In the genomic region with DNA sequence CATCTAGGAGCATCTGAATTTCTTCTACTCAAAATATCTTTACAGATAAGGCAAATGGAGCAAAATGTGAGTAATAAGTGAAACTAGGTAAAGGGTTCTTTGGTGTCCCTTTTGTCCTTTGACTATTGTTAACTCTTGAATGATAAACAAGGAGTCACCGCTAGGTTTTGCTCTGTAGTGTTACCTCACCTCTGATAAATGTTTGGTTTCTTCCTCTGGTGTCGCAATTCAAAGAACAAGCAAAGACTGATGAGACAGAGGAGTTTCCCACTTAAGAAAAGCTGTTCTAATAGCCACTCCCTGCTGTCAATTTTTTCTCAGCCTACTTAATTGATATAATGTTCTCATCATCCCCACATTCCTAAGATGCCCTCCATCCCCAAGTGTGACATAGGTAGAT, we compare ENCODE assay signal across 22 cellular contexts.
DNase-seq lines count a peak whose midpoint lies in the region; ATAC-seq, FAIRE-seq and TF ChIP-seq lines count a peak whose summit lies in the region.
"Had no signal": no experiment of that assay in that cellular context is flagged by ENCODE, and none has a peak within 500 bp of the region (broad histone marks: within the 10 kb centered on the region; RNA-seq: fewer than 3 reads in every experiment).

No MANE protein-coding gene starts in this region.

- POLR2A ChIA-PET in H1 (lab: Charles Lee; ENCODE audit: partially characterized antibody) = no interaction called here

- CTCF ChIA-PET in H1 (lab: Charles Lee; ENCODE audit: partially characterized antibody) = no interaction called here

- no peaks in the 10 kb centered on the region for H3K4me1 Mint-ChIP-seq in stimulated activated memory B cell treated with anti-CD40 and anti-IgM and Interleukin-4, amounts not matched to agents 10 μg/mL and 1 μg/mL and 100 μg/mL, for 72 hours
- H3K4me1 Mint-ChIP-seq: CD4-positive, CD25-positive, alpha-beta regulatory T cell had no signal

- no peak overlapping the region for H3K18ac ChIP-seq in H1 (ENCODE audit: extremely low read depth, low read length)

- TF ChIP-seq CTCF in H1 (IDR thresholded peaks at IDR 0.05; ENCODE audit: control extremely low read depth in 1 of 3, insufficient read depth in 1 of 3, low read depth in 1 of 3, low read length in 3 of 3) = no peak
- TF ChIP-seq CTCF in smooth muscle cell (IDR thresholded peaks at IDR 0.05; ENCODE audit: borderline replicate concordance, insufficient read depth, poor library complexity, severe bottlenecking) = no peak
- no peak for TF ChIP-seq CTCF in dorsolateral prefrontal cortex (IDR thresholded peaks at IDR 0.05 in 54 of 56, conservative IDR thresholded peaks at IDR 0.05 in 2 of 56; ENCODE audit: low read depth in 1 of 56, partially characterized antibody in 56 of 56)

- no peaks in the 10 kb centered on the region for H3K27me3 Mint-ChIP-seq in stimulated activated memory B cell treated with anti-CD40 and anti-IgM and Interleukin-4, amounts not matched to agents 10 μg/mL and 1 μg/mL and 100 μg/mL, for 72 hours
- H3K27me3 Mint-ChIP-seq: CD4-positive, CD25-positive, alpha-beta regulatory T cell had no signal

- no peak for ATAC-seq in stimulated activated memory B cell treated with anti-CD40 and anti-IgM and Interleukin-4, amounts not matched to agents 10 μg/mL and 1 μg/mL and 100 μg/mL, for 72 hours
- ATAC-seq in GM19351 (IDR thresholded peaks at IDR 0.05; ENCODE audit: unreplicated experiment) = no peak
- ATAC-seq: K562 had no signal

- H2BK15ac ChIP-seq in H1 (ENCODE audit: low read length) = no peak overlapping the region

- H3K27ac Mint-ChIP-seq in stimulated activated memory B cell treated with anti-CD40 and anti-IgM and Interleukin-4, amounts not matched to agents 10 μg/mL and 1 μg/mL and 100 μg/mL, for 72 hours = no peak overlapping the region
- H3K27ac Mint-ChIP-seq: CD4-positive, CD25-positive, alpha-beta regulatory T cell had no signal

- no peaks in the 10 kb centered on the region for H3K79me2 ChIP-seq in H1 (ENCODE audit: control insufficient read depth in 1 of 2, insufficient read depth in 2 of 2, low read length in 2 of 2)
- no peaks in the 10 kb centered on the region for H3K79me2 ChIP-seq in smooth muscle cell (ENCODE audit: low read depth)

- H4K20me1 ChIP-seq in H1 (replicated peaks in 1 of 2; ENCODE audit: control insufficient read depth in 1 of 2, insufficient read depth in 2 of 2, low read length in 2 of 2) = no peaks in the 10 kb centered on the region
- H4K20me1 ChIP-seq in smooth muscle cell (ENCODE audit: low read depth) = no peaks in the 10 kb centered on the region
- H4K20me1 ChIP-seq: BLaER1 had no signal

- no peak overlapping the region for H4K5ac ChIP-seq in H1 (ENCODE audit: insufficient read length, low read depth, low read length)

- peaks cover 2% of the 10 kb centered on the region for H3K9me3 Mint-ChIP-seq in stimulated activated memory B cell treated with anti-CD40 and anti-IgM and Interleukin-4, amounts not matched to agents 10 μg/mL and 1 μg/mL and 100 μg/mL, for 72 hours

- H2BK120ac ChIP-seq in H1 (replicated peaks; ENCODE audit: low read depth, low read length) = no peak overlapping the region

- H2AFZ ChIP-seq in H1 (ENCODE audit: low read length) (0 out of 2 replicates have a peak overlapping the region, but pooled peaks have one; percentile 40), smooth muscle cell (ENCODE audit: low read depth) (no peak overlapping the region)
- H2AFZ ChIP-seq: GM23248 had no signal

- H2BK12ac ChIP-seq in H1 (ENCODE audit: low read depth, low read length) = no peak overlapping the region

- TF ChIP-seq POLR2A in H1 (IDR thresholded peaks at IDR 0.05; ENCODE audit: control extremely low read depth in 1 of 2, low read depth in 2 of 2, low read length in 2 of 2) = no peak

- H3K4me3 ChIP-seq in H1 (ENCODE audit: extremely low read depth in 1 of 4, insufficient read depth in 2 of 4, low read depth in 3 of 4, low read length in 4 of 4) (no peak overlapping the region), smooth muscle cell (no peak overlapping the region), dorsolateral prefrontal cortex (no peak overlapping the region)
- H3K4me3 ChIP-seq: BLaER1, GM23248, K562 had no signal

- H3K56ac ChIP-seq in H1 (replicated peaks; ENCODE audit: insufficient read length, low read depth, low read length) = no peak overlapping the region

- no peak overlapping the region for H3K4me3 Mint-ChIP-seq in stimulated activated memory B cell treated with anti-CD40 and anti-IgM and Interleukin-4, amounts not matched to agents 10 μg/mL and 1 μg/mL and 100 μg/mL, for 72 hours
- H3K4me3 Mint-ChIP-seq: CD4-positive, CD25-positive, alpha-beta regulatory T cell had no signal

- WGBS in H1 (ENCODE audit: extremely low coverage in 1 of 2, insufficient coverage in 1 of 2, insufficient read length in 1 of 2, insufficient replicate concordance in 2 of 2, low coverage in 1 of 2, low lambda C conversion rate in 2 of 2, missing lambda C conversion rate in 1 of 2), 2 experiments = 62% methylated on average over 2 of the region's 2 CpGs; no CpG with 5 or more reads in 1 of the 2 experiments
- 76% methylated on average over 2 of the region's 2 CpGs for WGBS in smooth muscle cell (ENCODE audit: low lambda C conversion rate)

- no peak overlapping the region for H4K91ac ChIP-seq in H1 (replicated peaks; ENCODE audit: insufficient read length, low read length)

- H3K27ac ChIP-seq in H1 (ENCODE audit: low read depth, low read length) (no peak overlapping the region), smooth muscle cell (ENCODE audit: low read depth) (peak overlapping the region; percentile 96), dorsolateral prefrontal cortex (no peak overlapping the region)
- H3K27ac ChIP-seq: BLaER1, GM23248 had no signal

- FAIRE-seq in H1 (lab: Jason Lieb, UNC) = no peak
- FAIRE-seq: A204.1, D721Med, K562 had no signal

- no peak overlapping the region for H3K4me2 ChIP-seq in H1 (ENCODE audit: insufficient read depth in 1 of 2, low read depth in 2 of 2, low read length in 2 of 2)
- H3K4me2 ChIP-seq in smooth muscle cell = no peak overlapping the region
- H3K4me2 ChIP-seq: BLaER1 had no signal

- H3K4ac ChIP-seq in H1 (replicated peaks; ENCODE audit: insufficient read length, low read depth, low read length) = no peak overlapping the region

- no peak overlapping the region for H4K8ac ChIP-seq in H1 (ENCODE audit: extremely low read depth, insufficient read depth, low read length)

- no peaks in the 10 kb centered on the region for H3K79me1 ChIP-seq in H1 (ENCODE audit: low read depth, low read length)

- H3K4me1 ChIP-seq in H1 (replicated peaks in 1 of 4; ENCODE audit: control insufficient read depth in 3 of 4, insufficient read depth in 4 of 4, low read length in 3 of 4) (peaks cover 0 to 7% (median 3%) of the 10 kb centered on the region in 4 experiments; a peak in 3 of 7 replicates), smooth muscle cell (ENCODE audit: low read depth) (peaks cover 10% of the 10 kb centered on the region)
- H3K4me1 ChIP-seq: BLaER1 had no signal

- H3K23ac ChIP-seq in H1 (ENCODE audit: insufficient read length) = no peak overlapping the region

- H3K27me3 ChIP-seq in H1 (replicated peaks in 1 of 4; ENCODE audit: control insufficient read depth in 3 of 4, extremely low read depth in 1 of 4, insufficient read depth in 3 of 4, low read length in 3 of 4) (no peaks in the 10 kb centered on the region), smooth muscle cell (ENCODE audit: low read depth) (no peaks in the 10 kb centered on the region), dorsolateral prefrontal cortex (no peaks in the 10 kb centered on the region)
- H3K27me3 ChIP-seq: BLaER1 had no signal

- H2BK5ac ChIP-seq in H1 (ENCODE audit: low read depth, low read length) = no peak overlapping the region

- intact Hi-C loops in dorsolateral prefrontal cortex (cut with DNase I) = no loop called here

- no peak overlapping the region for H3K14ac ChIP-seq in H1 (ENCODE audit: insufficient read length)

- peak; percentile 16 for DNase-seq in HPDE6-E6E7 (ENCODE audit: extremely low spot score)
- DNase-seq in MV-4-11 (lab: John Stamatoyannopoulos, UW) = peak; percentile 14
- no peak for DNase-seq in H1 (ENCODE audit: low read depth in 1 of 2, low spot score in 2 of 2)
- no peak for DNase-seq in smooth muscle cell (lab: John Stamatoyannopoulos, UW; ENCODE audit: unreplicated experiment)
- DNase-seq in dorsolateral prefrontal cortex = no peak
- DNase-seq: CD4-positive, CD25-positive, alpha-beta regulatory T cell; GM23248; HCEC 1CT; Kasumi-1; NCI-H1105 treated with DMSO at 0.1 percent for 48 hours; NCI-H2029; NCI-H446; NCI-H524 treated with DMSO at 0.1 percent for 48 hours; NCI-H774; RPMI8226; SHP77 had no signal

- no peak overlapping the region for H3K9ac ChIP-seq in H1 (replicated peaks in 1 of 4; ENCODE audit: extremely low read depth in 1 of 4, low read depth in 3 of 4, low read length in 3 of 4)
- no peak overlapping the region for H3K9ac ChIP-seq in smooth muscle cell (ENCODE audit: low read depth)
- H3K9ac ChIP-seq: BLaER1, GM23248 had no signal

- H3F3A ChIP-seq in smooth muscle cell (ENCODE audit: low read depth) = no peaks in the 10 kb centered on the region

- no peak for TF ChIP-seq RAD21 in H1 (IDR thresholded peaks at IDR 0.05 in 1 of 2, conservative IDR thresholded peaks at IDR 0.05 in 1 of 2; ENCODE audit: low read depth in 2 of 2, low read length in 2 of 2)

- H3K36me3 ChIP-seq in H1 (ENCODE audit: control insufficient read depth in 2 of 4, insufficient read depth in 4 of 4, low read length in 3 of 4) (no peaks in the 10 kb centered on the region), smooth muscle cell (ENCODE audit: low read depth) (no peaks in the 10 kb centered on the region)
- H3K36me3 ChIP-seq: BLaER1 had no signal

- H2BK20ac ChIP-seq in H1 (ENCODE audit: low read length) = no peak overlapping the region

- H3K23me2 ChIP-seq in H1 (ENCODE audit: low read depth, low read length) = no peaks in the 10 kb centered on the region

- H3K9me3 ChIP-seq in H1 (ENCODE audit: insufficient read depth in 2 of 2, low read depth in 1 of 2, low read length in 1 of 2) (no peaks in the 10 kb centered on the region), smooth muscle cell (replicated peaks; ENCODE audit: low read depth) (no peaks in the 10 kb centered on the region)
- H3K9me3 ChIP-seq: BLaER1 had no signal

- H2AK5ac ChIP-seq in H1 (ENCODE audit: low read depth, low read length) = no peak overlapping the region

- TF ChIP-seq EP300 in H1 (IDR thresholded peaks at IDR 0.05; ENCODE audit: borderline replicate concordance in 1 of 2, low read depth in 2 of 2, low read length in 2 of 2) = no peak

- no peaks in the 10 kb centered on the region for H3K36me3 Mint-ChIP-seq in stimulated activated memory B cell treated with anti-CD40 and anti-IgM and Interleukin-4, amounts not matched to agents 10 μg/mL and 1 μg/mL and 100 μg/mL, for 72 hours
- H3K36me3 Mint-ChIP-seq: CD4-positive, CD25-positive, alpha-beta regulatory T cell had no signal

TF ChIP-seq in H1, 55 proteins besides CTCF, POLR2A, EP300 and RAD21:
- TF ChIP-seq FOSL1 (IDR thresholded peaks at IDR 0.05; ENCODE audit: insufficient read depth, low read depth, low read length) (no peak), CEBPB (IDR thresholded peaks at IDR 0.05; ENCODE audit: low read depth, low read length) (peak; percentile 68)
TF ChIP-seq in H1: peak in this region for 1.

Comparison
In these comparisons a context has a peak if more than half of its experiments do, and no peak if none do; other contexts are left out.
1. DNase-seq: peak in HPDE6-E6E7 (single experiment) and MV-4-11 (single experiment); none in H1 (0 of 2), smooth muscle cell (single experiment) and dorsolateral prefrontal cortex (0 of 10).